In genomic region chr12:32293808-32294419, GRCh38 we compare ENCODE assay signal across 19 cellular contexts.
DNase-seq lines count a peak whose midpoint lies in the region; ATAC-seq and TF ChIP-seq lines count a peak whose summit lies in the region.
"Had no signal": no experiment of that assay in that cellular context is flagged by ENCODE, and none has a peak within 500 bp of the region (broad histone marks: within the 10 kb centered on the region; RNA-seq: fewer than 3 reads in every experiment).

No MANE protein-coding gene starts in this region.

- intact Hi-C loops in Caco-2 (cut with micrococcal nuclease; ENCODE audit: unreplicated experiment), result no loop called here

- CTCF ChIA-PET in Caco-2 (lab: Charles Lee), result interaction anchor here (0.7 to 1.3 kb wide), 2 partner anchors 18 to 407 kb away, joined by 3 read pairs; no protein-coding TSS in a partner anchor

- TF ChIP-seq CTCF in Caco-2 (IDR thresholded peaks at IDR 0.05; ENCODE audit: insufficient read depth in 1 of 2, low read depth in 1 of 2, low read length in 1 of 2, severe bottlenecking in 1 of 2, unreplicated experiment in 1 of 2), result peak; percentile 4 to 38
- TF ChIP-seq CTCF in HFFc6 (IDR thresholded peaks at IDR 0.05), result peak; percentile 62
- TF ChIP-seq CTCF in VCaP (conservative IDR thresholded peaks at IDR 0.05), result peak; percentile 32
- TF ChIP-seq CTCF in mesothelial cell of epicardium (IDR thresholded peaks at IDR 0.05; ENCODE audit: unreplicated experiment), result peak; percentile 53

- H3K9me3 ChIP-seq in Caco-2, result peaks cover 11% of the 10 kb centered on the region

- BruUV-seq in Caco-2 (replicated peaks; lab: Mats Ljungman, UMichigan), result no TSS peak

- POLR2A ChIA-PET in Caco-2 (lab: Charles Lee), result no interaction called here

- H3K27ac Mint-ChIP-seq in Caco-2 (ENCODE audit: unreplicated experiment), result no peak overlapping the region
- no peak overlapping the region for H3K27ac Mint-ChIP-seq in HFFc6
- H3K27ac Mint-ChIP-seq in mesothelial cell of epicardium, result no peak overlapping the region
- H3K27ac Mint-ChIP-seq: CD8-positive, alpha-beta T cell; IgD-negative memory B cell had no signal

- no peaks in the 10 kb centered on the region for H3K27me3 ChIP-seq in Caco-2 (replicated peaks; ENCODE audit: control insufficient read depth, insufficient read depth, low read length)

- no peak overlapping the region; the same call in 1 of the 2 replicates for H3K27ac ChIP-seq in VCaP
- H3K27ac ChIP-seq: HL-60, SK-N-MC had no signal

- no peak for ATAC-seq in GM21528 (IDR thresholded peaks at IDR 0.05; ENCODE audit: low FRiP score, unreplicated experiment)
- ATAC-seq: CD8-positive, alpha-beta T cell had no signal

- peaks cover 27% of the 10 kb centered on the region for H3K4me1 Mint-ChIP-seq in Caco-2 (ENCODE audit: low read depth, unreplicated experiment)
- H3K4me1 Mint-ChIP-seq in HFFc6 (ENCODE audit: low read depth), result peaks cover 17% of the 10 kb centered on the region
- H3K4me1 Mint-ChIP-seq in mesothelial cell of epicardium, result peaks cover 14% of the 10 kb centered on the region

- no peaks in the 10 kb centered on the region for H3K9me3 Mint-ChIP-seq in Caco-2 (ENCODE audit: unreplicated experiment)
- peaks cover 1% of the 10 kb centered on the region; the same call in 1 of the 2 replicates for H3K9me3 Mint-ChIP-seq in HFFc6
- H3K9me3 Mint-ChIP-seq in mesothelial cell of epicardium, result peaks cover 2% of the 10 kb centered on the region
- H3K9me3 Mint-ChIP-seq: CD8-positive, alpha-beta T cell; IgD-negative memory B cell had no signal

- H3K36me3 ChIP-seq in Caco-2 (ENCODE audit: control insufficient read depth, insufficient read depth, low read length), result no peaks in the 10 kb centered on the region

- peaks cover 25% of the 10 kb centered on the region for H3K4me1 ChIP-seq in Caco-2

- DNase-seq in Caco-2, result no peak
- no peak for DNase-seq in HFFc6
- no peak for DNase-seq in mesothelial cell of epicardium (ENCODE audit: low spot score in 2 of 2, unreplicated experiment in 2 of 2)
- no peak for DNase-seq in HCEC 1CT
- DNase-seq in superior temporal gyrus (ENCODE audit: extremely low spot score), result no peak
- no peak for DNase-seq in activated CD4-positive, CD25-positive, alpha-beta regulatory T cell treated with anti-CD3 and anti-CD28 coated beads, Interleukin-2, amount 50 U/mL, for 72 hours
- DNase-seq: CD8-positive, alpha-beta T cell; DMS79 treated with DMSO at 0.1 percent for 48 hours; H7; MV-4-11; NCI-H1417; NCI-H1930; NCI-H510A; Right ventricle myocardium superior had no signal

- H3K27me3 Mint-ChIP-seq in Caco-2 (ENCODE audit: insufficient read depth, unreplicated experiment) (no peaks in the 10 kb centered on the region), HFFc6 (ENCODE audit: insufficient read depth) (no peaks in the 10 kb centered on the region; the same call in 1 of the 2 replicates), mesothelial cell of epicardium (ENCODE audit: low read depth) (no peaks in the 10 kb centered on the region)
- H3K27me3 Mint-ChIP-seq: IgD-negative memory B cell had no signal

- H3K4me3 Mint-ChIP-seq in Caco-2 (ENCODE audit: unreplicated experiment) (no peak overlapping the region), HFFc6 (no peak overlapping the region), mesothelial cell of epicardium (no peak overlapping the region)
- H3K4me3 Mint-ChIP-seq: CD8-positive, alpha-beta T cell; IgD-negative memory B cell had no signal

- no peak overlapping the region for H3K4me3 ChIP-seq in Caco-2 (ENCODE audit: low read depth, low read length)
- H3K4me3 ChIP-seq: SK-N-MC had no signal

- H3K36me3 Mint-ChIP-seq in Caco-2 (ENCODE audit: insufficient read depth, unreplicated experiment) (no peaks in the 10 kb centered on the region), HFFc6 (ENCODE audit: low read depth) (no peaks in the 10 kb centered on the region), mesothelial cell of epicardium (peaks cover 3% of the 10 kb centered on the region)
